2 cellular contexts compared by ENCODE assay signal in the genomic region with DNA sequence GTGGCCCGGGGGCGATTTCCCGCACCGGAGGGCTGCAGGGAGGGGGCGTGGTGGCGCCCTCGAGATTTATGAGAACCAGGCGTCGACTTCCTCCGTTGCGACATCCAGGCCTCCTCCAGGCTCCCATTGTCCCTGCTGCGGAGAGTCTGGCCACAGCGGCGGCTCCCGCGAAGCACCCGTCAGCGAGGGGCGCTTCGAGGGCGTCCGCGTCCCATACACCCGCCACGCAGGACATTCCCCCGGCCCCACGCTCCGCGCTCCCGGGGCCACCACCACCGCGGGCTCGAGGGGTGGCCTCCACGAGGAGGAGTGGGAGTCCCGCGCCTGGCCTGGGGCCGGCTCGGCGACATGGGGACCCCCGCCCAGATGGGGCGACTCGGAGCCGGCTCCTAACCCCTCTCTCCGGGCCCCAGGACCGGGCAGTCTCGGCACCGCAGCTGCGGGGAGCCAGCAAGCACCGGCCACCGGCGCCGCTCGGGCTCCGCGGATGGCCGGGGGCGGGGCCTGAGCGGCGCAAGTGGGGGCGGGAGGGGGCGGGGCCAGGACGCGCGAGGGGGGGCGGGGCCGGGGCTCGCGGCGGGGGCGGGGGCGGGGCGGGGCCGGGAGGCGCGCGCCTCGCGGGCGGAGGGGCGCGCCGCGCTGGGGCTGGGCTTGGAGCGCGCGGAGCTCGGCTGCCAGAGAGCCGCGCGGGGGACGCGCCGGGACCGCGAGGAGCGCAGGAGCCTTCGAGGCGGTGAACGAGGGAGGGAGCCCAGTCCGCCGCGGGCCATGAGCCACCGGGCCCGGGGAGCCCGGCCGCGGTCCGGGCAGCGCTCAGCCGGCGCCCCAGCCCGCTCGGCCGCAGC.
TF ChIP-seq lines count a peak whose summit lies in the region.

A gene (plus strand): TSS at position 632 of the 845 bp plus-strand sequence. CDS start 13,683 bp downstream, outside the sequence.

TF ChIP-seq in IMR-90, 13 proteins besides CTCF, POLR2A, EP300 and RAD21:
- no peak for TF ChIP-seq CHD1 (IDR thresholded peaks at IDR 0.05; ENCODE audit: low read depth, low read length)
- no peak for TF ChIP-seq MAFK (IDR thresholded peaks at IDR 0.05; ENCODE audit: low read depth, low read length)
- peak; percentile 25; the same call in 1 of the 2 replicates for TF ChIP-seq MXI1 (IDR thresholded peaks at IDR 0.05; ENCODE audit: borderline replicate concordance, low read depth, low read length)
- no peak for TF ChIP-seq SMC3 (IDR thresholded peaks at IDR 0.05; ENCODE audit: low read depth, low read length)
- peak; percentile 96 for TF ChIP-seq CEBPB (IDR thresholded peaks at IDR 0.05; ENCODE audit: low read depth, low read length)
- no peak for TF ChIP-seq FOS (IDR thresholded peaks at IDR 0.05; ENCODE audit: low read depth, low read length)
- peak; percentile 21; the same call in 1 of the 2 replicates for TF ChIP-seq MAZ (IDR thresholded peaks at IDR 0.05; ENCODE audit: borderline replicate concordance, low read depth, low read length)

TF ChIP-seq in SK-N-SH, 30 proteins besides CTCF, POLR2A, EP300 and RAD21:
- no peak for TF ChIP-seq YY1 (IDR thresholded peaks at IDR 0.05; ENCODE audit: low read depth)
- TF ChIP-seq RFX5 (IDR thresholded peaks at IDR 0.05; ENCODE audit: low read length): no peak
- TF ChIP-seq, protein P1, sequence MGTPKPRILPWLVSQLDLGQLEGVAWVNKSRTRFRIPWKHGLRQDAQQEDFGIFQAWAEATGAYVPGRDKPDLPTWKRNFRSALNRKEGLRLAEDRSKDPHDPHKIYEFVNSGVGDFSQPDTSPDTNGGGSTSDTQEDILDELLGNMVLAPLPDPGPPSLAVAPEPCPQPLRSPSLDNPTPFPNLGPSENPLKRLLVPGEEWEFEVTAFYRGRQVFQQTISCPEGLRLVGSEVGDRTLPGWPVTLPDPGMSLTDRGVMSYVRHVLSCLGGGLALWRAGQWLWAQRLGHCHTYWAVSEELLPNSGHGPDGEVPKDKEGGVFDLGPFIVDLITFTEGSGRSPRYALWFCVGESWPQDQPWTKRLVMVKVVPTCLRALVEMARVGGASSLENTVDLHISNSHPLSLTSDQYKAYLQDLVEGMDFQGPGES (IDR thresholded peaks at IDR 0.05; ENCODE audit: low read depth, low read length): no peak
- peak; percentile 72 for TF ChIP-seq MXI1 (IDR thresholded peaks at IDR 0.05; ENCODE audit: low read depth, low read length)
- TF ChIP-seq, protein P2, sequence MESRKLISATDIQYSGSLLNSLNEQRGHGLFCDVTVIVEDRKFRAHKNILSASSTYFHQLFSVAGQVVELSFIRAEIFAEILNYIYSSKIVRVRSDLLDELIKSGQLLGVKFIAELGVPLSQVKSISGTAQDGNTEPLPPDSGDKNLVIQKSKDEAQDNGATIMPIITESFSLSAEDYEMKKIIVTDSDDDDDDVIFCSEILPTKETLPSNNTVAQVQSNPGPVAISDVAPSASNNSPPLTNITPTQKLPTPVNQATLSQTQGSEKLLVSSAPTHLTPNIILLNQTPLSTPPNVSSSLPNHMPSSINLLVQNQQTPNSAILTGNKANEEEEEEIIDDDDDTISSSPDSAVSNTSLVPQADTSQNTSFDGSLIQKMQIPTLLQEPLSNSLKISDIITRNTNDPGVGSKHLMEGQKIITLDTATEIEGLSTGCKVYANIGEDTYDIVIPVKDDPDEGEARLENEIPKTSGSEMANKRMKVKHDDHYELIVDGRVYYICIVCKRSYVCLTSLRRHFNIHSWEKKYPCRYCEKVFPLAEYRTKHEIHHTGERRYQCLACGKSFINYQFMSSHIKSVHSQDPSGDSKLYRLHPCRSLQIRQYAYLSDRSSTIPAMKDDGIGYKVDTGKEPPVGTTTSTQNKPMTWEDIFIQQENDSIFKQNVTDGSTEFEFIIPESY (IDR thresholded peaks at IDR 0.05; ENCODE audit: borderline replicate concordance, low read depth): no peak
- TF ChIP-seq, protein P3, sequence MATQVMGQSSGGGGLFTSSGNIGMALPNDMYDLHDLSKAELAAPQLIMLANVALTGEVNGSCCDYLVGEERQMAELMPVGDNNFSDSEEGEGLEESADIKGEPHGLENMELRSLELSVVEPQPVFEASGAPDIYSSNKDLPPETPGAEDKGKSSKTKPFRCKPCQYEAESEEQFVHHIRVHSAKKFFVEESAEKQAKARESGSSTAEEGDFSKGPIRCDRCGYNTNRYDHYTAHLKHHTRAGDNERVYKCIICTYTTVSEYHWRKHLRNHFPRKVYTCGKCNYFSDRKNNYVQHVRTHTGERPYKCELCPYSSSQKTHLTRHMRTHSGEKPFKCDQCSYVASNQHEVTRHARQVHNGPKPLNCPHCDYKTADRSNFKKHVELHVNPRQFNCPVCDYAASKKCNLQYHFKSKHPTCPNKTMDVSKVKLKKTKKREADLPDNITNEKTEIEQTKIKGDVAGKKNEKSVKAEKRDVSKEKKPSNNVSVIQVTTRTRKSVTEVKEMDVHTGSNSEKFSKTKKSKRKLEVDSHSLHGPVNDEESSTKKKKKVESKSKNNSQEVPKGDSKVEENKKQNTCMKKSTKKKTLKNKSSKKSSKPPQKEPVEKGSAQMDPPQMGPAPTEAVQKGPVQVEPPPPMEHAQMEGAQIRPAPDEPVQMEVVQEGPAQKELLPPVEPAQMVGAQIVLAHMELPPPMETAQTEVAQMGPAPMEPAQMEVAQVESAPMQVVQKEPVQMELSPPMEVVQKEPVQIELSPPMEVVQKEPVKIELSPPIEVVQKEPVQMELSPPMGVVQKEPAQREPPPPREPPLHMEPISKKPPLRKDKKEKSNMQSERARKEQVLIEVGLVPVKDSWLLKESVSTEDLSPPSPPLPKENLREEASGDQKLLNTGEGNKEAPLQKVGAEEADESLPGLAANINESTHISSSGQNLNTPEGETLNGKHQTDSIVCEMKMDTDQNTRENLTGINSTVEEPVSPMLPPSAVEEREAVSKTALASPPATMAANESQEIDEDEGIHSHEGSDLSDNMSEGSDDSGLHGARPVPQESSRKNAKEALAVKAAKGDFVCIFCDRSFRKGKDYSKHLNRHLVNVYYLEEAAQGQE (IDR thresholded peaks at IDR 0.05; ENCODE audit: low read depth, low read length): no peak
- no peak for TF ChIP-seq GABPA (IDR thresholded peaks at IDR 0.05; ENCODE audit: low read depth)
- TF ChIP-seq, protein P4, sequence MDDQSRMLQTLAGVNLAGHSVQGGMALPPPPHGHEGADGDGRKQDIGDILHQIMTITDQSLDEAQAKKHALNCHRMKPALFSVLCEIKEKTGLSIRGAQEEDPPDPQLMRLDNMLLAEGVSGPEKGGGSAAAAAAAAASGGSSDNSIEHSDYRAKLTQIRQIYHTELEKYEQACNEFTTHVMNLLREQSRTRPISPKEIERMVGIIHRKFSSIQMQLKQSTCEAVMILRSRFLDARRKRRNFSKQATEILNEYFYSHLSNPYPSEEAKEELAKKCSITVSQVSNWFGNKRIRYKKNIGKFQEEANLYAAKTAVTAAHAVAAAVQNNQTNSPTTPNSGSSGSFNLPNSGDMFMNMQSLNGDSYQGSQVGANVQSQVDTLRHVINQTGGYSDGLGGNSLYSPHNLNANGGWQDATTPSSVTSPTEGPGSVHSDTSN (IDR thresholded peaks at IDR 0.05): peak; percentile 42; the same call in 1 of the 2 replicates
- TF ChIP-seq, protein P5, sequence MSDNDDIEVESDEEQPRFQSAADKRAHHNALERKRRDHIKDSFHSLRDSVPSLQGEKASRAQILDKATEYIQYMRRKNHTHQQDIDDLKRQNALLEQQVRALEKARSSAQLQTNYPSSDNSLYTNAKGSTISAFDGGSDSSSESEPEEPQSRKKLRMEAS (IDR thresholded peaks at IDR 0.05; ENCODE audit: low read depth): peak; percentile 88
- peak; percentile 11 for TF ChIP-seq CHD2 (IDR thresholded peaks at IDR 0.05; ENCODE audit: low read length, partially characterized antibody)
- TF ChIP-seq TAF1 (IDR thresholded peaks at IDR 0.05; ENCODE audit: borderline replicate concordance, low read depth, low read length): peak; percentile 30; the same call in 1 of the 2 replicates
- TF ChIP-seq MEF2A (IDR thresholded peaks at IDR 0.05; ENCODE audit: borderline replicate concordance, low read depth): no peak
- no peak for TF ChIP-seq EZH2phosphoT487 (IDR thresholded peaks at IDR 0.05; ENCODE audit: borderline replicate concordance, low read depth)
- no peak for TF ChIP-seq FOXM1 (IDR thresholded peaks at IDR 0.05; ENCODE audit: low read depth)
- peak; percentile 93 for TF ChIP-seq POLR2AphosphoS5 (IDR thresholded peaks at IDR 0.05; ENCODE audit: low read depth, low read length)
TF ChIP-seq in SK-N-SH: peak in this region for 6.
